Comparison of ENCODE assay signal across 9 cellular contexts in the genomic region with DNA sequence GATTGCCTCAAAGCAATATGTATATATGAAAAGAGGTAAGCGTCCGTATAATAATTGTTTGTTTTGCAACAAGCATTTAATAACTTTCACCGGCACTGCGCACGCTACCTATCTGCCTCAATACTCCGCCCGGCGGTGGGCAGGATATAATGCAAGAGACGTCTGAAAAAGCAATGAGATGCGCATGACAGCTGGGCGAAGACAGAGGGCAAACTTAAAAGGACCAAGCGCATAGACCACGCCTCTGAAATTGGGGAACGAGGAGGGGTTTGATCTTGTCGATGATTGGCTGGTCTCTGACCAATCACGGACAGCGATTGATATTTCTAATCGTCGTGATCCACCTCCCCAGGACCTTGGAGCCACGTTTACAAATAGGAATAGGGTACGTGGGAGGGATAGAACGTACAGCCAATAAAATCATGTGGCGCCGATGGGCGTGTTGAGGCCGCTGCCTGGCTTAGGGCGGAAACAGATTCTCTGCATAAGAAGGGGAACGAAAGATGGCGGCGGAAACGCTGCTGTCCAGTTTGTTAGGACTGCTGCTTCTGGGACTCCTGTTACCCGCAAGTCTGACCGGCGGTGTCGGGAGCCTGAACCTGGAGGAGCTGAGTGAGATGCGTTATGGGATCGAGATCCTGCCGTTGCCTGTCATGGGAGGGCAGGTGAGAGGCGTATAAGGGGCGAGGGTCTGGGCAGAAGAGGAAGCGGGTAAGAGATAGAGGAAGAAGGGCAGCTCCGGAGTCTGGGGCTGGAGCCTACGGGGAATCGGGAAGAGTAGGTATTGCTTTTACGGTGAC. TPM values are rescaled to one million over a fixed set of nuclear protein-coding genes. Genes with fewer than 3 reads are reported as not detected.
DNase-seq lines count a peak whose midpoint lies in the region; ATAC-seq and TF ChIP-seq lines count a peak whose summit lies in the region.
"Had no signal": no experiment of that assay in that cellular context is flagged by ENCODE, and none has a peak within 500 bp of the region (broad histone marks: within the 10 kb centered on the region; RNA-seq: fewer than 3 reads in every experiment).

A gene with protein sequence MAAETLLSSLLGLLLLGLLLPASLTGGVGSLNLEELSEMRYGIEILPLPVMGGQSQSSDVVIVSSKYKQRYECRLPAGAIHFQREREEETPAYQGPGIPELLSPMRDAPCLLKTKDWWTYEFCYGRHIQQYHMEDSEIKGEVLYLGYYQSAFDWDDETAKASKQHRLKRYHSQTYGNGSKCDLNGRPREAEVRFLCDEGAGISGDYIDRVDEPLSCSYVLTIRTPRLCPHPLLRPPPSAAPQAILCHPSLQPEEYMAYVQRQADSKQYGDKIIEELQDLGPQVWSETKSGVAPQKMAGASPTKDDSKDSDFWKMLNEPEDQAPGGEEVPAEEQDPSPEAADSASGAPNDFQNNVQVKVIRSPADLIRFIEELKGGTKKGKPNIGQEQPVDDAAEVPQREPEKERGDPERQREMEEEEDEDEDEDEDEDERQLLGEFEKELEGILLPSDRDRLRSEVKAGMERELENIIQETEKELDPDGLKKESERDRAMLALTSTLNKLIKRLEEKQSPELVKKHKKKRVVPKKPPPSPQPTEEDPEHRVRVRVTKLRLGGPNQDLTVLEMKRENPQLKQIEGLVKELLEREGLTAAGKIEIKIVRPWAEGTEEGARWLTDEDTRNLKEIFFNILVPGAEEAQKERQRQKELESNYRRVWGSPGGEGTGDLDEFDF (plus strand): TSS at position 474 of the 800 bp plus-strand sequence. CDS start 30 bp downstream, at position 504.

- peaks cover 26% of the 10 kb centered on the region for H3K27me3 Mint-ChIP-seq in WTC11 (ENCODE audit: low read depth)

- POLR2A ChIA-PET in WTC11 (lab: Charles Lee), result interaction anchor here (1.2 kb wide), 1 partner anchor 90 kb away, joined by 3 read pairs; no protein-coding TSS in a partner anchor

- TF ChIP-seq CTCF in AG09319 (IDR thresholded peaks at IDR 0.05; ENCODE audit: low read depth, low read length) (peak; percentile 72), WTC11 (IDR thresholded peaks at IDR 0.05) (0 out of 2 replicates have a peak, but pooled peaks have one; percentile 39)

- H3K36me3 Mint-ChIP-seq in WTC11, result peaks cover 2% of the 10 kb centered on the region

- DNase-seq in AG09319 (ENCODE audit: extremely low read depth, low read depth) (peak; percentile 99), NCI-H2227 treated with DMSO at 0.1 percent for 48 hours (lab: John Stamatoyannopoulos, UW) (peak; percentile 97), WTC11 (ENCODE audit: low spot score) (peak; percentile 93), iris pigment epithelial cell (ENCODE audit: low read depth) (peak; percentile 100)
- DNase-seq in central memory CD4-positive, alpha-beta T cell, result peak; percentile 99
- DNase-seq in stimulated activated CD4-positive, alpha-beta T cell treated with anti-CD3 and anti-CD28 coated beads, Interleukin-12 subunit alpha, Interleukin-12 subunit beta, amount 100 ng/mL, for 24 hours (ENCODE audit: low read depth in 2 of 2), result peak; percentile 86 to 90

- peak; percentile 97 for ATAC-seq in GM18909 (IDR thresholded peaks at IDR 0.05; ENCODE audit: poor library complexity, unreplicated experiment)
- ATAC-seq in HG03175 (IDR thresholded peaks at IDR 0.05; ENCODE audit: unreplicated experiment), result peak; percentile 97
- peak; percentile 98 for ATAC-seq in WTC11

- H3K4me1 Mint-ChIP-seq in WTC11, result no peaks in the 10 kb centered on the region

- H3K9me3 Mint-ChIP-seq in WTC11, result peaks cover 11% of the 10 kb centered on the region
- H3K9me3 Mint-ChIP-seq: stimulated activated naive CD8-positive, alpha-beta T cell treated with anti-CD3 and anti-CD28 coated beads, Interleukin-15, Interleukin-2, amounts not matched to agents 100 ng/mL and 50 ng/mL, for 24 hours had no signal

- no peak within 1 kb of the TSS for H3K4me3 Mint-ChIP-seq in WTC11
- H3K4me3 Mint-ChIP-seq: stimulated activated naive CD8-positive, alpha-beta T cell treated with anti-CD3 and anti-CD28 coated beads, Interleukin-15, Interleukin-2, amounts not matched to agents 100 ng/mL and 50 ng/mL, for 24 hours had no signal

- no peak within 1 kb of the TSS for H3K27ac Mint-ChIP-seq in WTC11
- H3K27ac Mint-ChIP-seq: stimulated activated naive CD8-positive, alpha-beta T cell treated with anti-CD3 and anti-CD28 coated beads, Interleukin-15, Interleukin-2, amounts not matched to agents 100 ng/mL and 50 ng/mL, for 24 hours had no signal

- CTCF ChIA-PET in WTC11 (lab: Charles Lee), result interaction anchor here (0.6 to 2.9 kb wide), 17 partner anchors 14 to 110 kb away, joined by 3 to 25 read pairs (median 5); partner anchors contain the start of genes ARHGEF25 and B4GALNT1

TF ChIP-seq in WTC11, 78 proteins besides CTCF, POLR2A, EP300 and RAD21 (continues in another document):
- TF ChIP-seq HMGXB4 (CRISPR knock-in tag; IDR thresholded peaks at IDR 0.05) (no peak), FOXP1 (CRISPR knock-in tag; IDR thresholded peaks at IDR 0.05; ENCODE audit: borderline replicate concordance) (no peak), TEAD4 (CRISPR knock-in tag; IDR thresholded peaks at IDR 0.05) (no peak), ARID4B (CRISPR knock-in tag; IDR thresholded peaks at IDR 0.05; ENCODE audit: borderline replicate concordance) (peak; percentile 55; the same call in 1 of the 2 replicates), ZBTB21 (CRISPR knock-in tag; IDR thresholded peaks at IDR 0.05; ENCODE audit: borderline replicate concordance) (no peak), TEAD1 (CRISPR knock-in tag; IDR thresholded peaks at IDR 0.05) (0 out of 2 replicates have a peak, but pooled peaks have one; percentile 19), MYBL2 (CRISPR knock-in tag; IDR thresholded peaks at IDR 0.05) (no peak), SOX15 (CRISPR knock-in tag; IDR thresholded peaks at IDR 0.05) (no peak), SMAD3 (CRISPR knock-in tag; IDR thresholded peaks at IDR 0.05; ENCODE audit: borderline replicate concordance) (no peak), GTF2I (CRISPR knock-in tag; conservative IDR thresholded peaks at IDR 0.05) (no peak)
- TF ChIP-seq, protein P1, sequence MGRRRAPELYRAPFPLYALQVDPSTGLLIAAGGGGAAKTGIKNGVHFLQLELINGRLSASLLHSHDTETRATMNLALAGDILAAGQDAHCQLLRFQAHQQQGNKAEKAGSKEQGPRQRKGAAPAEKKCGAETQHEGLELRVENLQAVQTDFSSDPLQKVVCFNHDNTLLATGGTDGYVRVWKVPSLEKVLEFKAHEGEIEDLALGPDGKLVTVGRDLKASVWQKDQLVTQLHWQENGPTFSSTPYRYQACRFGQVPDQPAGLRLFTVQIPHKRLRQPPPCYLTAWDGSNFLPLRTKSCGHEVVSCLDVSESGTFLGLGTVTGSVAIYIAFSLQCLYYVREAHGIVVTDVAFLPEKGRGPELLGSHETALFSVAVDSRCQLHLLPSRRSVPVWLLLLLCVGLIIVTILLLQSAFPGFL (CRISPR knock-in tag; IDR thresholded peaks at IDR 0.05; ENCODE audit: borderline replicate concordance), result no peak
- TF ChIP-seq, protein P2, sequence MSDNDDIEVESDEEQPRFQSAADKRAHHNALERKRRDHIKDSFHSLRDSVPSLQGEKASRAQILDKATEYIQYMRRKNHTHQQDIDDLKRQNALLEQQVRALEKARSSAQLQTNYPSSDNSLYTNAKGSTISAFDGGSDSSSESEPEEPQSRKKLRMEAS (CRISPR knock-in tag; IDR thresholded peaks at IDR 0.05), result peak; percentile 55; the same call in 1 of the 2 replicates

RNA-seq across cellular contexts. Expression of the gene that starts here (rescaled TPM):
- 77.5 to 93.9 TPM (median 93.1 TPM) in 3 replicates for total RNA-seq in WTC11 (2021)

Comparison
In these comparisons a context has a peak if more than half of its experiments do, and no peak if none do; other contexts are left out.
1. Peak in every context shown above with its lines: DNase-seq and ATAC-seq.